In genomic region chr5:135458356-135458755, GRCh38 we compare ENCODE assay signal across 19 cellular contexts. TPM values are rescaled to one million over a fixed set of nuclear protein-coding genes. Genes with fewer than 3 reads are reported as not detected.
DNase-seq lines count a peak whose midpoint lies in the region; ATAC-seq, FAIRE-seq and TF ChIP-seq lines count a peak whose summit lies in the region.
"Had no signal": no experiment of that assay in that cellular context is flagged by ENCODE, and none has a peak within 500 bp of the region (broad histone marks: within the 10 kb centered on the region; RNA-seq: fewer than 3 reads in every experiment).

No MANE protein-coding gene starts in this region.

- H3K79me2 ChIP-seq in PC-9 (ENCODE audit: low read depth) = no peaks in the 10 kb centered on the region

- no peaks in the 10 kb centered on the region for H3K4me1 ChIP-seq in PC-9 (replicated peaks; ENCODE audit: insufficient read depth)
- H3K4me1 ChIP-seq in kidney (ENCODE audit: control insufficient read depth in 1 of 2, insufficient read depth in 1 of 2, low read depth in 1 of 2, low read length in 2 of 2) = no peaks in the 10 kb centered on the region
- peaks cover 0 to 40% (median 6%) of the 10 kb centered on the region in 6 donors for H3K4me1 ChIP-seq in spleen

- peak overlapping the region; percentile 17; the same call in 1 of the 2 replicates for H3K4me2 ChIP-seq in PC-9

- H4K20me1 ChIP-seq in PC-9 (ENCODE audit: insufficient read depth) = no peaks in the 10 kb centered on the region

- no peak for DNase-seq in AG04450 (ENCODE audit: low read depth, low spot score)
- DNase-seq in PC-9 = no peak
- peak; percentile 4 for DNase-seq in kidney
- DNase-seq in spleen = peak; percentile 20
- DNase-seq in Right ventricle myocardium superior = no peak
- no peak for DNase-seq in SIG-M5 treated with dmso at 0.1 percent for 504 hours (lab: John Stamatoyannopoulos, UW; ENCODE audit: unreplicated experiment)
- DNase-seq: CD4-positive, CD25-positive, alpha-beta regulatory T cell; DMS79 had no signal

- peak overlapping the region; percentile 21 for H3K27ac ChIP-seq in AG04450 (ENCODE audit: low read depth, low read length)
- H3K27ac ChIP-seq in PC-9 = no peak overlapping the region
- H3K27ac ChIP-seq in kidney (ENCODE audit: low read depth in 2 of 2, low read length in 2 of 2) = no peak overlapping the region
- no peak overlapping the region for H3K27ac ChIP-seq in spleen
- H3K27ac ChIP-seq: GM23248 had no signal

- no peak overlapping the region for H3K4me3 ChIP-seq in AG04450 (ENCODE audit: low read depth, low read length)
- H3K4me3 ChIP-seq in PC-9 = no peak overlapping the region
- no peak overlapping the region for H3K4me3 ChIP-seq in kidney (ENCODE audit: low read length in 2 of 2)
- no peak overlapping the region for H3K4me3 ChIP-seq in spleen
- H3K4me3 ChIP-seq: GM12878, GM23248 had no signal

- no peaks in the 10 kb centered on the region for H3F3A ChIP-seq in PC-9 (ENCODE audit: insufficient read depth, low read depth)

- BruUV-seq in PC-9 (replicated peaks; lab: Mats Ljungman, UMichigan) = no TSS peak

- H3K9ac ChIP-seq in kidney (ENCODE audit: low read length in 2 of 2) = no peak overlapping the region
- H3K9ac ChIP-seq: GM23248 had no signal

- no peak for TF ChIP-seq CTCF in AG04450 (IDR thresholded peaks at IDR 0.05; ENCODE audit: low read depth, low read length)
- no peak for TF ChIP-seq CTCF in PC-9 (conservative IDR thresholded peaks at IDR 0.05)
- TF ChIP-seq CTCF in kidney (IDR thresholded peaks at IDR 0.05; ENCODE audit: borderline replicate concordance, extremely low read depth, insufficient read depth) = no peak
- no peak for TF ChIP-seq CTCF in spleen (IDR thresholded peaks at IDR 0.05 in 8 of 11, conservative IDR thresholded peaks at IDR 0.05 in 3 of 11)

- H3K36me3 ChIP-seq in PC-9 (ENCODE audit: low read depth) (no peaks in the 10 kb centered on the region), kidney (ENCODE audit: control insufficient read depth in 1 of 2, insufficient read depth in 2 of 2, low read length in 2 of 2) (no peaks in the 10 kb centered on the region), spleen (no peaks in the 10 kb centered on the region)

- WGBS in spleen, 5 donors = 95 to 99% (median 96%) methylated on average over 4 of the region's 4 CpGs

- H2AFZ ChIP-seq in PC-9 = no peak overlapping the region

- ATAC-seq in GM19328 (IDR thresholded peaks at IDR 0.05; ENCODE audit: unreplicated experiment) (no peak), Right ventricle myocardium superior (ENCODE audit: poor library complexity) (no peak), HG02759 (IDR thresholded peaks at IDR 0.05; ENCODE audit: unreplicated experiment) (no peak)

- no peak for TF ChIP-seq POLR2A in spleen (IDR thresholded peaks at IDR 0.05)

- POLR2A ChIA-PET in AG04450 (lab: Yijun Ruan, JAX) = no interaction called here
- POLR2A ChIA-PET in PC-9 (lab: Charles Lee; ENCODE audit: unreplicated experiment) = no interaction called here

- no peak for FAIRE-seq in kidney (lab: Jason Lieb, UNC)
- FAIRE-seq: GM12878, GM18507, H54 had no signal

- peaks cover 35% of the 10 kb centered on the region for H3K27me3 ChIP-seq in AG04450 (ENCODE audit: control insufficient read depth, insufficient read depth, low read length)
- H3K27me3 ChIP-seq in PC-9 (ENCODE audit: insufficient read depth, low read depth) = peaks cover 55% of the 10 kb centered on the region
- H3K27me3 ChIP-seq in spleen (replicated peaks in 1 of 7) = peaks cover 0 to 59% (median 0%) of the 10 kb centered on the region in 7 donors

- H3K9me2 ChIP-seq in PC-9 (ENCODE audit: insufficient read depth) = no peaks in the 10 kb centered on the region

- CTCF ChIA-PET in AG04450 (lab: Charles Lee) = interaction anchor here (0.6 to 28.4 kb wide), 20 partner anchors 7 to 1624 kb away, joined by 3 to 1313 read pairs (median 6); partner anchors contain the start of gene DCANP1
- CTCF ChIA-PET in PC-9 (lab: Charles Lee) = interaction anchor here (0.6 to 2.1 kb wide), 4 partner anchors 8 to 30 kb away, joined by 4 to 7 read pairs (median 4); no protein-coding TSS in a partner anchor

- H3K9me3 ChIP-seq in AG04450 (ENCODE audit: control insufficient read depth, insufficient read depth, low read length) (no peaks in the 10 kb centered on the region; the same call in 1 of the 2 replicates), PC-9 (ENCODE audit: insufficient read depth, low read depth) (no peaks in the 10 kb centered on the region), kidney (ENCODE audit: control insufficient read depth in 1 of 2, low read length in 2 of 2) (no peaks in the 10 kb centered on the region), spleen (no peaks in the 10 kb centered on the region)

- intact Hi-C loops in PC-9 (cut with micrococcal nuclease; ENCODE audit: unreplicated experiment) = no loop called here
- intact Hi-C loops in kidney (cut with DNase I) = no loop called here
- intact Hi-C loops in spleen (cut with DNase I; ENCODE audit: low total_unique reads) = no loop called here
- intact Hi-C loops in Right ventricle myocardium superior (cut with DNase I) = no loop called here

RNA-seq across cellular contexts. Expression of gene TIFAB, which starts 6.2 kb away (rescaled TPM):
- polyA plus RNA-seq in AG04450 (2011; rRNA removed) (not detected in 2 replicates), kidney (ENCODE audit: insufficient read depth, low read depth, low replicate concordance) (not detected), spleen (1 to 10 TPM in 1 of 3 donors, under 1 TPM in 2; 0.48 to 1.4 (median 0.74) TPM)
- not detected in 2 replicates for polyA minus RNA-seq in AG04450 (2011; rRNA and poly(A)+ RNA removed)
- total RNA-seq in PC-9 (2021) (not detected in 2 replicates), kidney (0.13 TPM), spleen (1 to 10 TPM in 4 of 7 donors, under 1 TPM in 3; 0.37 to 4.0 (median 1.8) TPM), Right ventricle myocardium superior (not detected)
- total RNA-seq: A172; Calu3; CD4-positive, CD25-positive, alpha-beta regulatory T cell; GM12878; GM23248; HT-29; IMR-90 had no signal
- polyA plus RNA-seq: BJ; CD4-positive, CD25-positive, alpha-beta regulatory T cell; GM12878; GM23248; IMR-90 had no signal

RNA-seq across cellular contexts. Expression of gene DCANP1, which starts 11.2 kb away (rescaled TPM):
- polyA plus RNA-seq in AG04450 (2011; rRNA removed) = not detected in 2 replicates
- not detected in 2 replicates for polyA minus RNA-seq in AG04450 (2011; rRNA and poly(A)+ RNA removed)
- total RNA-seq in PC-9 (2021) = not detected in 2 replicates
- total RNA-seq in kidney = not detected
- polyA plus RNA-seq in kidney (ENCODE audit: insufficient read depth, low read depth, low replicate concordance) = not detected
- total RNA-seq in spleen = 1 to 10 TPM in 2 of 7 donors, under 1 TPM in 5; 0.29 to 1.2 (median 0.70) TPM
- polyA plus RNA-seq in spleen = 1 to 10 TPM in 1 of 3 donors, under 1 TPM in 2; 0.23 to 2.4 (median 0.96) TPM
- total RNA-seq in Right ventricle myocardium superior = not detected
- total RNA-seq: A172; Calu3; CD4-positive, CD25-positive, alpha-beta regulatory T cell; GM12878; GM23248; HT-29; IMR-90 had no signal
- polyA plus RNA-seq: BJ; CD4-positive, CD25-positive, alpha-beta regulatory T cell; GM23248; IMR-90 had no signal

RNA-seq across cellular contexts. Expression of gene MACROH2A1, which starts 59.3 kb away (rescaled TPM):
- 117 and 129 TPM in 2 replicates for polyA plus RNA-seq in AG04450 (2011; rRNA removed)
- 125 and 142 TPM in 2 replicates for polyA minus RNA-seq in AG04450 (2011; rRNA and poly(A)+ RNA removed)
- 223 and 294 TPM in 2 replicates for total RNA-seq in PC-9 (2021)
- 144 TPM for total RNA-seq in kidney
- 99.4 TPM for polyA plus RNA-seq in kidney (ENCODE audit: insufficient read depth, low read depth, low replicate concordance)
- 100 to 1,000 TPM; 139 to 288 (median 210) TPM for total RNA-seq in spleen
- polyA plus RNA-seq in spleen = 100 to 1,000 TPM in 2 of 3 donors, 10 to 100 TPM in 1; 88.1 to 139 (median 113) TPM
- 102 TPM for total RNA-seq in Right ventricle myocardium superior

Comparison
In these comparisons a context has a peak if more than half of its experiments do, and no peak if none do; other contexts are left out.
1. DNase-seq: peak in kidney (single experiment) and spleen (single experiment); none in AG04450 (single experiment), PC-9 (0 of 2), Right ventricle myocardium superior (single experiment) and SIG-M5 treated with dmso at 0.1 percent for 504 hours (single experiment).